11 cellular contexts compared by ENCODE assay signal in the genomic region with DNA sequence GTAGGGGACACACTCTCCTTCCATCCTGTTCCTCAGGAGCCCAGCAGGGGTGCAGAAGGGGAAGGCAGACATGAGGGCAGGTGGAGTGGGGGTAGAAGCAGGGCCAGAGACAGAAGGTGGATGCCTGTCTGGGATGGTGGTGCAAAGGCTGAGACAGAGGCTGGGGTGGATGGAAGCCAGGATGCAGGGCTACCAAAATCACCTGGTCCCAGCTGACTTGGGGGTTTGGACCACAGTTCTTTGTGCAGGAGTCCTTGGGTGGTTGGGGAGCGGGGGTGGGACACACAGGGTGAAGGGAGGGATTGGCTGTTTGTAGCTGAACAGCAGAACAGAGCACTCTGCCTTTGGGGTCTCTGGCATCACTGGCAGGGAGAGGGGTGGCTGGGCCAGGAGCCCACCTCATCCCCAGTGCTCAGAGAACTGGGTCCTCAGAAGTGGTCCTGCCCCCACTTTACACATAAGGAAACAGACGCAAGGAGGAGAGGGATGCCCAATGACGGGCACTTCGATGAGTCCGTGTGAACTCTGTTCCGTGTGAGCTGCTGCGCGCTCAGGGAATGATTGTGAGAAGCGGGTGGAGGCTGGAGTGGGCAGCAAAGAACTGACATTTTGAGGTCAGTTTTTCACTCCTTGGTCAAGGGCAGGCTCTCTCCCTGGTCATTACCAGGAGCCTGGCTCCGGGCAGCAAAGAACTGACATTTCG. TPM values are rescaled to one million over a fixed set of nuclear protein-coding genes. Genes with fewer than 3 reads are reported as not detected.
DNase-seq lines count a peak whose midpoint lies in the region; FAIRE-seq and TF ChIP-seq lines count a peak whose summit lies in the region.
"Had no signal": no experiment of that assay in that cellular context is flagged by ENCODE, and none has a peak within 500 bp of the region (broad histone marks: within the 10 kb centered on the region; RNA-seq: fewer than 3 reads in every experiment).

No MANE protein-coding gene starts in this region.

- DNase-seq in EL (peak; percentile 32), astrocyte of the hippocampus (ENCODE audit: low read depth, low spot score) (peak; percentile 33), kidney (no peak), NCI-H446 (lab: John Stamatoyannopoulos, UW) (no peak), NCI-H1105 (lab: John Stamatoyannopoulos, UW) (no peak), SW 1271 (lab: John Stamatoyannopoulos, UW) (no peak)
- no peak for DNase-seq in stimulated activated CD4-positive, alpha-beta T cell treated with anti-CD3 and anti-CD28 coated beads, Interleukin-4, amount 100 ng/mL, for 1 hour
- DNase-seq: activated CD4-positive, CD25-positive, alpha-beta regulatory T cell treated with anti-CD3 and anti-CD28 coated beads, Interleukin-2, amount 50 U/mL, for 72 hours; left colon had no signal

- intact Hi-C loops in kidney (cut with DNase I) = no loop called here

- no peaks in the 10 kb centered on the region for H3K9me3 ChIP-seq in kidney (ENCODE audit: control insufficient read depth in 1 of 2, low read length in 2 of 2)
- H3K9me3 ChIP-seq in skeletal muscle tissue (ENCODE audit: control insufficient read depth in 3 of 3, low read length in 3 of 3) = no peaks in the 10 kb centered on the region

- TF ChIP-seq CTCF in kidney (IDR thresholded peaks at IDR 0.05; ENCODE audit: borderline replicate concordance, extremely low read depth, insufficient read depth) = no peak

- H3K9ac ChIP-seq in kidney (ENCODE audit: low read length in 2 of 2) = peak overlapping the region; percentile 70 to 88
- H3K9ac ChIP-seq in skeletal muscle tissue (ENCODE audit: low read depth in 1 of 3, low read length in 3 of 3) = peak overlapping the region; percentile 54 to 80 (median 72)

- peaks cover 4 to 11% of the 10 kb centered on the region in 2 donors for H3K36me3 ChIP-seq in kidney (ENCODE audit: control insufficient read depth in 1 of 2, insufficient read depth in 2 of 2, low read length in 2 of 2)
- peaks cover 19 to 27% (median 25%) of the 10 kb centered on the region in 3 donors for H3K36me3 ChIP-seq in skeletal muscle tissue (ENCODE audit: control insufficient read depth in 3 of 3, insufficient read depth in 3 of 3, low read length in 3 of 3)

- H3K27ac ChIP-seq in kidney (ENCODE audit: low read depth in 2 of 2, low read length in 2 of 2) (peak overlapping the region; percentile 80 to 94), skeletal muscle tissue (ENCODE audit: low read depth, low read length) (peak overlapping the region; percentile 88)

- H3K4me3 ChIP-seq in kidney (ENCODE audit: low read length in 2 of 2) (peak overlapping the region; percentile 59 to 63), skeletal muscle tissue (ENCODE audit: low read length in 3 of 3) (peak overlapping the region; percentile 61 to 78 (median 64))

- H3K27me3 ChIP-seq in skeletal muscle tissue (ENCODE audit: control insufficient read depth in 3 of 3, insufficient read depth in 3 of 3, low read length in 3 of 3) = peaks cover 0 to 4% (median 0%) of the 10 kb centered on the region in 3 donors

- H3K4me1 ChIP-seq in kidney (ENCODE audit: control insufficient read depth in 1 of 2, insufficient read depth in 1 of 2, low read depth in 1 of 2, low read length in 2 of 2) = no peaks in the 10 kb centered on the region
- peaks cover 46 to 61% (median 56%) of the 10 kb centered on the region in 3 donors for H3K4me1 ChIP-seq in skeletal muscle tissue (ENCODE audit: control insufficient read depth in 3 of 3, insufficient read depth in 3 of 3, low read length in 3 of 3)

- no peak for FAIRE-seq in kidney (lab: Jason Lieb, UNC)
- FAIRE-seq: bronchial epithelial cell had no signal

RNA-seq across cellular contexts. Expression of a gene that starts 1.8 kb away (rescaled TPM):
- 846 TPM for total RNA-seq in kidney
- 776 TPM for polyA plus RNA-seq in kidney (ENCODE audit: insufficient read depth, low read depth, low replicate concordance)
- 103 TPM for total RNA-seq in skeletal muscle tissue

RNA-seq across cellular contexts. Expression of a gene that starts 22.4 kb away (rescaled TPM):
- total RNA-seq in kidney (37.4 TPM), skeletal muscle tissue (16.2 TPM)
- polyA plus RNA-seq in kidney (ENCODE audit: insufficient read depth, low read depth, low replicate concordance) = 16.4 TPM

RNA-seq across cellular contexts. Expression of a gene that starts 30.9 kb away (rescaled TPM):
- total RNA-seq in kidney (70.2 TPM), skeletal muscle tissue (16.2 TPM)
- polyA plus RNA-seq in kidney (ENCODE audit: insufficient read depth, low read depth, low replicate concordance) = 14.5 TPM

RNA-seq across cellular contexts. Expression of a gene that starts 31.5 kb away (rescaled TPM):
- 24.7 TPM for total RNA-seq in kidney
- 8.5 TPM for polyA plus RNA-seq in kidney (ENCODE audit: insufficient read depth, low read depth, low replicate concordance)
- 8.9 TPM for total RNA-seq in skeletal muscle tissue

RNA-seq across cellular contexts. Expression of a gene that starts 56.9 kb away (rescaled TPM):
- 90.2 TPM for total RNA-seq in kidney
- 29.4 TPM for polyA plus RNA-seq in kidney (ENCODE audit: insufficient read depth, low read depth, low replicate concordance)
- total RNA-seq in skeletal muscle tissue = 75.2 TPM

Comparison
In these comparisons a context has a peak if more than half of its experiments do, and no peak if none do; other contexts are left out.
1. DNase-seq: peak in EL (single experiment) and astrocyte of the hippocampus (single experiment); none in kidney (single experiment), NCI-H446 (0 of 2), NCI-H1105 (single experiment), SW 1271 (0 of 2) and stimulated activated CD4-positive, alpha-beta T cell treated with anti-CD3 and anti-CD28 coated beads, Interleukin-4, amount 100 ng/mL, for 1 hour (single experiment).